In genomic region chr19:50568321-50569022, GRCh38 we compare ENCODE assay signal across 14 cellular contexts. TPM values are rescaled to one million over a fixed set of nuclear protein-coding genes. Genes with fewer than 3 reads are reported as not detected.
A peak's percentile ranks its signal among the peaks of the same experiment; 100 is the strongest.
DNase-seq lines count a peak whose midpoint lies in the region; ATAC-seq, FAIRE-seq and TF ChIP-seq lines count a peak whose summit lies in the region.
"Had no signal": no experiment of that assay in that cellular context is flagged by ENCODE, and none has a peak within 500 bp of the region (broad histone marks: within the 10 kb centered on the region; RNA-seq: fewer than 3 reads in every experiment).

A gene with protein sequence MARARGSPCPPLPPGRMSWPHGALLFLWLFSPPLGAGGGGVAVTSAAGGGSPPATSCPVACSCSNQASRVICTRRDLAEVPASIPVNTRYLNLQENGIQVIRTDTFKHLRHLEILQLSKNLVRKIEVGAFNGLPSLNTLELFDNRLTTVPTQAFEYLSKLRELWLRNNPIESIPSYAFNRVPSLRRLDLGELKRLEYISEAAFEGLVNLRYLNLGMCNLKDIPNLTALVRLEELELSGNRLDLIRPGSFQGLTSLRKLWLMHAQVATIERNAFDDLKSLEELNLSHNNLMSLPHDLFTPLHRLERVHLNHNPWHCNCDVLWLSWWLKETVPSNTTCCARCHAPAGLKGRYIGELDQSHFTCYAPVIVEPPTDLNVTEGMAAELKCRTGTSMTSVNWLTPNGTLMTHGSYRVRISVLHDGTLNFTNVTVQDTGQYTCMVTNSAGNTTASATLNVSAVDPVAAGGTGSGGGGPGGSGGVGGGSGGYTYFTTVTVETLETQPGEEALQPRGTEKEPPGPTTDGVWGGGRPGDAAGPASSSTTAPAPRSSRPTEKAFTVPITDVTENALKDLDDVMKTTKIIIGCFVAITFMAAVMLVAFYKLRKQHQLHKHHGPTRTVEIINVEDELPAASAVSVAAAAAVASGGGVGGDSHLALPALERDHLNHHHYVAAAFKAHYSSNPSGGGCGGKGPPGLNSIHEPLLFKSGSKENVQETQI (minus strand): TSS chr19:50568435. CDS start chr19:50548838, 19,597 bp downstream.

- H3K36me3 ChIP-seq in mesodermal cell (ENCODE audit: control insufficient read depth, insufficient read depth, low read length) (no peaks in the 10 kb centered on the region), uterus (no peaks in the 10 kb centered on the region)
- H3K36me3 ChIP-seq: gastroesophageal sphincter had no signal

- peak within 1 kb of the TSS in 2 of 5 experiments; percentile 95 to 99 for H3K27ac Mint-ChIP-seq in brain

- no peak for TF ChIP-seq POLR2A in uterus (IDR thresholded peaks at IDR 0.05)

- peak within 1 kb of the TSS in 3 of 5 experiments; percentile 91 to 96 (median 92) for H3K4me3 Mint-ChIP-seq in brain

- peaks cover 51% of the 10 kb centered on the region for H3K4me1 Mint-ChIP-seq in brain

- intact Hi-C loops in right cardiac atrium (cut with DNase I) (no loop called here), cardiac septum (cut with DNase I) (no loop called here), uterus (cut with DNase I; ENCODE audit: low total_unique reads) (no loop called here)

- DNase-seq in right cardiac atrium (no peak), cardiac septum (ENCODE audit: low spot score) (no peak), uterus (peak in 1 of 2 donors; percentile 49), GM19239 (ENCODE audit: insufficient read length, low spot score) (no peak)
- DNase-seq: AML-193, IMR-90, naive B cell, NCI-H345 had no signal

- H3K4me1 ChIP-seq in right cardiac atrium (ENCODE audit: control insufficient read depth, insufficient read depth, low read length) (no peaks in the 10 kb centered on the region), mesodermal cell (ENCODE audit: control insufficient read depth, insufficient read depth, low read length, poor library complexity, severe bottlenecking) (peaks cover 3% of the 10 kb centered on the region), uterus (no peaks in the 10 kb centered on the region)

- WGBS in right cardiac atrium, result 12% methylated on average over 26 of the region's 26 CpGs
- 28 to 42% methylated on average over 9 to 13 of the region's 26 CpGs for WGBS in mesodermal cell (ENCODE audit: insufficient coverage in 2 of 2), 2 experiments

- H3K9me3 ChIP-seq in right cardiac atrium (ENCODE audit: control insufficient read depth, low read length), result no peaks in the 10 kb centered on the region
- H3K9me3 ChIP-seq in mesodermal cell (ENCODE audit: control insufficient read depth, low read length), result peaks cover 4% of the 10 kb centered on the region
- no peaks in the 10 kb centered on the region for H3K9me3 ChIP-seq in uterus
- H3K9me3 ChIP-seq: gastroesophageal sphincter had no signal

- H3K36me3 Mint-ChIP-seq in brain, result no peaks in the 10 kb centered on the region

- H3K27ac ChIP-seq in right cardiac atrium (ENCODE audit: low read length) (no peak within 1 kb of the TSS), mesodermal cell (ENCODE audit: low read depth, low read length, severe bottlenecking) (no peak within 1 kb of the TSS), uterus (no peak within 1 kb of the TSS)
- H3K27ac ChIP-seq: gastroesophageal sphincter had no signal

- peaks cover 0 to 78% (median 7%) of the 10 kb centered on the region in 5 experiments for H3K9me3 Mint-ChIP-seq in brain

- ATAC-seq in right cardiac atrium (no peak), GM21390 (IDR thresholded peaks at IDR 0.05; ENCODE audit: unreplicated experiment) (no peak), GM18867 (IDR thresholded peaks at IDR 0.05; ENCODE audit: unreplicated experiment) (no peak)
- ATAC-seq: gastroesophageal sphincter had no signal

- H3K4me3 ChIP-seq in right cardiac atrium (ENCODE audit: low read length) (peak within 1 kb of the TSS; percentile 55), mesodermal cell (ENCODE audit: extremely low read depth, insufficient read depth, low read length, poor library complexity, severe bottlenecking) (peak within 1 kb of the TSS; percentile 36), uterus (peak within 1 kb of the TSS; percentile 37 to 40)

- FAIRE-seq in GM19239 (lab: Jason Lieb, UNC), result no peak
- FAIRE-seq: bronchial epithelial cell had no signal

- peaks cover 6% of the 10 kb centered on the region for H3K27me3 Mint-ChIP-seq in brain

- H3K27me3 ChIP-seq in right cardiac atrium (ENCODE audit: control insufficient read depth, insufficient read depth), result no peaks in the 10 kb centered on the region
- peaks cover 0 to 8% of the 10 kb centered on the region in 2 donors for H3K27me3 ChIP-seq in uterus

- TF ChIP-seq CTCF in brain (conservative IDR thresholded peaks at IDR 0.05), result no peak
- TF ChIP-seq CTCF in uterus (IDR thresholded peaks at IDR 0.05), result no peak

RNA-seq across cellular contexts. Expression of the gene that starts here (rescaled TPM):
- 1 to 10 TPM; 1.2 to 3.2 (median 2.0) TPM for total RNA-seq in right cardiac atrium
- polyA plus RNA-seq in right cardiac atrium, result 1.6 TPM
- 0.81 TPM for total RNA-seq in cardiac septum
- 52.9 TPM for polyA plus RNA-seq in brain (ENCODE audit: insufficient read depth, low read depth, low replicate concordance)
- 35.5 TPM for polyA plus RNA-seq in mesodermal cell (2013, experiment 1 of 2)
- 21.6 TPM for polyA plus RNA-seq in mesodermal cell (2013, experiment 2 of 2)
- 10 to 100 TPM in 2 of 4 donors, 1 to 10 TPM in 2; 2.4 to 38.0 (median 13.2) TPM for total RNA-seq in uterus
- total RNA-seq: bronchial epithelial cell, IMR-90 had no signal

Comparison
In these comparisons a context has a peak if more than half of its experiments do, and no peak if none do; other contexts are left out.
1. RNA of the gene that starts here (polyA plus RNA-seq): 52.9 TPM in brain (single experiment); 1.6 TPM in right cardiac atrium (single experiment); every median in the first group is over 10 times any median in the second.
2. Peak in every context shown above with its lines, with median percentiles within 50 percentile points of each other: H3K4me3 ChIP-seq.